In the genomic region with DNA sequence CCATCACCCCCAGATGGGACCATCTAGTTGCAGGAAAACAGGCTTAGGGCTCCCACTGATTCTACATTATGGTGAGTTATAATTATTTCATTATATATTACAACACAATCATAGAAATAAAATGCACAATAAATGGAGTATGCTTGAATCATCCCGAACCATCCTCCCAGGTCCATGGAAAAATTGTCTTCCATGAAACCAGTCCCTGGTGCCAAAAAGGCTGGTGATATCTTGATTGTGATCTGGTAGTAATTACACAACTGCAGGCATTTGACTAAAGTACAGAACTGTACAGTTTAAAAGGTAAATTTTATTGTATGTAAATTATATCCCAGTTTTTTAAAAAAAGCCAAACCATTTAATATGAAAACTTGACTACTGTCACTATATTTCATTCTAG, we compare ENCODE assay signal across 17 cellular contexts. TPM values are rescaled to one million over a fixed set of nuclear protein-coding genes. Genes with fewer than 3 reads are reported as not detected.
DNase-seq lines count a peak whose midpoint lies in the region; ATAC-seq and TF ChIP-seq lines count a peak whose summit lies in the region.
"Had no signal": no experiment of that assay in that cellular context is flagged by ENCODE, and none has a peak within 500 bp of the region (broad histone marks: within the 10 kb centered on the region; RNA-seq: fewer than 3 reads in every experiment).

No MANE protein-coding gene starts in this region.

- no peak for TF ChIP-seq POLR2A in esophagus squamous epithelium (IDR thresholded peaks at IDR 0.05)

- H3K27me3 Mint-ChIP-seq in osteocyte (ENCODE audit: unreplicated experiment) = no peaks in the 10 kb centered on the region

- POLR2A ChIA-PET in RWPE1 (lab: Yijun Ruan, JAX; ENCODE audit: low non-redundant PET) = no interaction called here

- peaks cover 48% of the 10 kb centered on the region for H3K79me2 ChIP-seq in ACC112 (ENCODE audit: control insufficient read depth, insufficient read depth, low read length, unreplicated experiment)

- H2AFZ ChIP-seq in ACC112 (ENCODE audit: low read length, unreplicated experiment) = no peak overlapping the region

- H3K36me3 ChIP-seq in ACC112 (ENCODE audit: insufficient read depth, low read length) (peaks cover 11% of the 10 kb centered on the region; the same call in 1 of the 2 replicates), esophagus squamous epithelium (peaks cover 6 to 64% (median 17%) of the 10 kb centered on the region in 3 donors)

- H3K27ac Mint-ChIP-seq in osteocyte (ENCODE audit: unreplicated experiment) = peak overlapping the region; percentile 92

- H3K4me1 ChIP-seq in ACC112 (ENCODE audit: control insufficient read depth, insufficient read depth, low read length, unreplicated experiment) (peaks cover 33% of the 10 kb centered on the region), esophagus squamous epithelium (peaks cover 0 to 67% (median 13%) of the 10 kb centered on the region in 3 donors)

- intact Hi-C loops in esophagus squamous epithelium (cut with DNase I) = loop anchor here (10.0 kb wide), 1 partner anchor 64 kb away; a partner anchor contains a TSS

- peaks cover 44% of the 10 kb centered on the region for H3K4me1 Mint-ChIP-seq in osteocyte (ENCODE audit: unreplicated experiment)

- CTCF ChIA-PET in RWPE1 (lab: Yijun Ruan, JAX) = no interaction called here

- H3K9me3 Mint-ChIP-seq in osteocyte (ENCODE audit: unreplicated experiment) = no peaks in the 10 kb centered on the region

- H3K4me3 ChIP-seq in ACC112 (ENCODE audit: low read depth, low read length) (no peak overlapping the region), esophagus squamous epithelium (no peak overlapping the region)

- no peak for TF ChIP-seq CTCF in RWPE1 (conservative IDR thresholded peaks at IDR 0.05; ENCODE audit: low read depth)
- no peak for TF ChIP-seq CTCF in esophagus squamous epithelium (IDR thresholded peaks at IDR 0.05)
- no peak for TF ChIP-seq CTCF in osteocyte (IDR thresholded peaks at IDR 0.05)

- ATAC-seq in HG03097 (IDR thresholded peaks at IDR 0.05; ENCODE audit: low FRiP score, unreplicated experiment) = no peak

- no peak overlapping the region for H3K4me3 Mint-ChIP-seq in osteocyte (ENCODE audit: unreplicated experiment)

- peaks cover 26% of the 10 kb centered on the region for H3K36me3 Mint-ChIP-seq in osteocyte (ENCODE audit: unreplicated experiment)

- H3K9me3 ChIP-seq in esophagus squamous epithelium = no peaks in the 10 kb centered on the region

- H3K27ac ChIP-seq in ACC112 (ENCODE audit: low read depth, low read length) (peak overlapping the region; percentile 94), RWPE1 (peak overlapping the region; percentile 65), esophagus squamous epithelium (peak overlapping the region; percentile 32 to 87 (median 62))

- DNase-seq in RWPE1 (ENCODE audit: low spot score) = no peak
- no peak for DNase-seq in esophagus squamous epithelium (lab: John Stamatoyannopoulos, UW)
- no peak for DNase-seq in osteocyte (ENCODE audit: extremely low spot score, unreplicated experiment)
- no peak for DNase-seq in NCI-H510A treated with DMSO at 0.1 percent for 48 hours (lab: John Stamatoyannopoulos, UW)
- DNase-seq in nucleus accumbens (lab: John Stamatoyannopoulos, UW) = no peak
- DNase-seq in NCI-H2107 (lab: John Stamatoyannopoulos, UW) = no peak
- DNase-seq: KG1, NCI-H1436, NCI-H2029, NCI-H2171 treated with DMSO at 0.1 percent for 48 hours, NCI-H446 treated with DMSO at 0.1 percent for 48 hours, NCI-H774, SHP77 had no signal

- WGBS in esophagus squamous epithelium, 2 donors = 90 to 94% methylated on average over 1 of the region's 1 CpG

- H3K27me3 ChIP-seq in ACC112 (ENCODE audit: insufficient read depth, low read length) = no peaks in the 10 kb centered on the region
- no peaks in the 10 kb centered on the region for H3K27me3 ChIP-seq in esophagus squamous epithelium

RNA-seq across cellular contexts. Expression of a gene that starts 7.5 kb away (rescaled TPM):
- 10 to 100 TPM; 36.1 to 74.3 (median 42.5) TPM for total RNA-seq in esophagus squamous epithelium
- 24.3 and 31.2 TPM in 2 replicates for total RNA-seq in osteocyte

RNA-seq across cellular contexts. Expression of a gene that starts 24.1 kb away (rescaled TPM):
- total RNA-seq in esophagus squamous epithelium (1,000 to 10,000 TPM in 1 of 4 donors, 100 to 1,000 TPM in 3; 121 to 1,349 (median 217) TPM), osteocyte (1.9 and 2.0 TPM in 2 replicates)
- total RNA-seq: A172, H4 had no signal

Comparison
In these comparisons a context has a peak if more than half of its experiments do, and no peak if none do; other contexts are left out.
1. RNA of a gene that starts 24.1 kb away (total RNA-seq): 121 to 1,349 TPM in esophagus squamous epithelium; 1.9 to 2.0 TPM in osteocyte; every median in the first group is over 10 times any median in the second.
2. Peak in every context shown above with its lines, with median percentiles within 50 percentile points of each other: H3K27ac ChIP-seq.